Comparison of ENCODE assay signal across 19 cellular contexts in the genomic region with DNA sequence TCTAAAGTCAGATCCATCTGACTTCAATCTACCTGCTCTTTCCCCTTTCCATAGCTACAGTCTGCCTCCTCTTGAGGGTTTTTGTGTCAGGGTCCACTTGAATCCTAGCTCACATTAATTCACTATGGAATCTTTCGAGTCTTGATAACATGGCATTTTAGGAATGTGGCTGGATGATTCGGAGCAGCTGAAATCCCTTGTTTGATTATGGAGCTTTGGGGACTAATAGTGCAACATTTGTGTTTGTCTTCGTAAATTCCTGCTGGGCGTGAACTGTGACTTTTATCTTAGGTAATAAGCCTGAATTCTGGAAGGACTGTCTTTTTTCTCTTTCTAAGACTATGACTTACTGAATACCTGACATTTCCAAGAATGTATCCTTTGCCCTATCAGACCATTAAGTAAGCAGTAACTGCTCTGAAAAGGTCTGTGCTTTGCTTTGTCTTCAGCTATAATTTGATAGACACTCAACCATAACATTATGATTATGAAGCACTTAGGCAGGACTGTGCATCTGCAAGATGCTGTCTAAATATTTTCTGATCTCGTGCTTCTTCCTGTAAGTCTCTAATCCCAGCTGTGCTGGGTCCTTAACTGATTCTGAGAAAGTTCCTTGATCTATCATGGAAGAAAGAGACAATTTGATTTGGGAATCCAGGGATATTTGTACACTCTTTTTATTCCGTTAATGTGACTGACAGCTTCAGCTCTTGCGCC. TPM values are rescaled to one million over a fixed set of nuclear protein-coding genes. Genes with fewer than 3 reads are reported as not detected.
DNase-seq lines count a peak whose midpoint lies in the region; TF ChIP-seq lines count a peak whose summit lies in the region.
"Had no signal": no experiment of that assay in that cellular context is flagged by ENCODE, and none has a peak within 500 bp of the region (broad histone marks: within the 10 kb centered on the region; RNA-seq: fewer than 3 reads in every experiment).

No MANE protein-coding gene starts in this region.

- no peaks in the 10 kb centered on the region for H3K36me3 ChIP-seq in neuronal stem cell (replicated peaks in 1 of 2; ENCODE audit: control insufficient read depth in 2 of 2, insufficient read depth in 2 of 2, low read length in 2 of 2)
- H3K36me3 ChIP-seq: SJSA1 had no signal

- no peak overlapping the region for H3K4me2 ChIP-seq in neuronal stem cell (ENCODE audit: insufficient read depth, low read length, poor library complexity, severe bottlenecking)
- H3K4me2 ChIP-seq: GM23338 had no signal

- no peak overlapping the region for H3K27ac Mint-ChIP-seq in nephron progenitor cell
- H3K27ac Mint-ChIP-seq: CD8-positive, alpha-beta memory T cell; GM23338 had no signal

- no peak overlapping the region for H2BK120ac ChIP-seq in neuronal stem cell (ENCODE audit: low read depth, low read length)

- no peaks in the 10 kb centered on the region for H3K79me1 ChIP-seq in neuronal stem cell (ENCODE audit: low read depth, low read length)

- H3K4me3 ChIP-seq in fibroblast of the aortic adventitia (ENCODE audit: low read depth, low read length) (no peak overlapping the region), neuronal stem cell (ENCODE audit: low read length in 2 of 2) (no peak overlapping the region)
- H3K4me3 ChIP-seq: GM23338, SJSA1 had no signal

- no peaks in the 10 kb centered on the region for H3K36me3 Mint-ChIP-seq in nephron progenitor cell (ENCODE audit: low read depth)
- H3K36me3 Mint-ChIP-seq: CD8-positive, alpha-beta memory T cell had no signal

- H2BK12ac ChIP-seq in neuronal stem cell (ENCODE audit: low read length) = no peak overlapping the region

- H3K18ac ChIP-seq in neuronal stem cell (ENCODE audit: low read length) = no peak overlapping the region

- WGBS in neuronal stem cell (ENCODE audit: extremely low coverage in 2 of 2, insufficient read length in 2 of 2, insufficient replicate concordance in 1 of 2), 2 donors = no CpG with 5 or more reads among the region's 7 CpGs

- H3K9ac ChIP-seq in neuronal stem cell (ENCODE audit: low read depth, low read length, poor library complexity) = no peak overlapping the region

- peaks cover 9% of the 10 kb centered on the region for H3K4me1 Mint-ChIP-seq in nephron progenitor cell
- H3K4me1 Mint-ChIP-seq: CD8-positive, alpha-beta memory T cell; GM23338 had no signal

- peaks cover 5 to 11% of the 10 kb centered on the region in 2 donors for H3K4me1 ChIP-seq in neuronal stem cell (ENCODE audit: control insufficient read depth in 2 of 2, insufficient read depth in 1 of 2, low read depth in 1 of 2, low read length in 2 of 2)
- H3K4me1 ChIP-seq: SJSA1 had no signal

- no peak overlapping the region for H3K27ac ChIP-seq in neuronal stem cell (replicated peaks; ENCODE audit: low read length)
- H3K27ac ChIP-seq: SJSA1 had no signal

- H4K91ac ChIP-seq in neuronal stem cell (ENCODE audit: low read depth, low read length, poor library complexity) = no peak overlapping the region

- H3K9me3 Mint-ChIP-seq in nephron progenitor cell = peaks cover 11% of the 10 kb centered on the region
- H3K9me3 Mint-ChIP-seq: GM23338 had no signal

- no peak overlapping the region for H2AK5ac ChIP-seq in neuronal stem cell (ENCODE audit: low read depth, low read length)

- H3K27me3 ChIP-seq in neuronal stem cell (ENCODE audit: control insufficient read depth in 3 of 3, insufficient read depth in 3 of 3, low read depth in 1 of 3, low read length in 3 of 3) = no peaks in the 10 kb centered on the region
- H3K27me3 ChIP-seq: SJSA1 had no signal

- no peak overlapping the region for H3K4ac ChIP-seq in neuronal stem cell (ENCODE audit: low read length)

- H2BK5ac ChIP-seq in neuronal stem cell (ENCODE audit: low read length) = no peak overlapping the region

- no peaks in the 10 kb centered on the region for H3K9me3 ChIP-seq in neuronal stem cell (replicated peaks in 1 of 2; ENCODE audit: control insufficient read depth in 2 of 2, insufficient read depth in 1 of 2, low read depth in 1 of 2, low read length in 2 of 2)
- H3K9me3 ChIP-seq: SJSA1 had no signal

- no peak for TF ChIP-seq CTCF in fibroblast of the aortic adventitia (IDR thresholded peaks at IDR 0.05; ENCODE audit: insufficient read depth, low read length)
- TF ChIP-seq CTCF in nephron progenitor cell (IDR thresholded peaks at IDR 0.05) = no peak

- DNase-seq in EH (ENCODE audit: low read depth) (peak; percentile 24), NCI-H2227 treated with DMSO at 0.1 percent for 48 hours (lab: John Stamatoyannopoulos, UW) (peak; percentile 63), fibroblast of the aortic adventitia (ENCODE audit: low read depth) (peak; percentile 27), neuronal stem cell (ENCODE audit: low spot score) (no peak), DMS79 (lab: John Stamatoyannopoulos, UW) (no peak), nephron progenitor cell (no peak)
- no peak for DNase-seq in stimulated activated CD4-positive, alpha-beta T cell treated with anti-CD3 and anti-CD28 coated beads, Interleukin-2, amount 100 ng/mL, for 24 hours
- no peak for DNase-seq in activated CD4-positive, CD25-positive, alpha-beta regulatory T cell treated with anti-CD3 and anti-CD28 coated beads, Interleukin-2, amount 50 U/mL, for 72 hours
- DNase-seq: C1 segment of cervical spinal cord; CD8-positive, alpha-beta memory T cell; GDM1; KBM-7; NCI-H1105; NCI-H187; NCI-H2107; NCI-H446; NCI-H526 treated with DMSO at 0.1 percent for 48 hours had no signal

- H3K27me3 Mint-ChIP-seq in nephron progenitor cell (ENCODE audit: low read depth, poor library complexity) = peaks cover 2% of the 10 kb centered on the region

- H2AFZ ChIP-seq in neuronal stem cell (ENCODE audit: low read length) = peak overlapping the region; percentile 15
- H2AFZ ChIP-seq: GM23338 had no signal

- H4K8ac ChIP-seq in neuronal stem cell (ENCODE audit: low read depth, low read length) = no peak overlapping the region

- H3K23ac ChIP-seq in neuronal stem cell (ENCODE audit: low read depth, low read length, poor library complexity) = no peak overlapping the region

- H2BK15ac ChIP-seq in neuronal stem cell (ENCODE audit: low read length) = no peak overlapping the region

- H3K14ac ChIP-seq in neuronal stem cell (ENCODE audit: low read length) = no peak overlapping the region

- no peak overlapping the region for H3K4me3 Mint-ChIP-seq in nephron progenitor cell
- H3K4me3 Mint-ChIP-seq: CD8-positive, alpha-beta memory T cell; GM23338 had no signal

RNA-seq across cellular contexts. Expression of a gene that starts 19.0 kb away (rescaled TPM):
- 5.9 and 14.0 TPM in 2 replicates for total RNA-seq in fibroblast of the aortic adventitia (ENCODE audit: low replicate concordance)
- polyA plus RNA-seq in neuronal stem cell (2013, experiment 1 of 2) = 11.8 TPM
- 11.2 TPM for polyA plus RNA-seq in neuronal stem cell (2013, experiment 2 of 2)

Comparison
In these comparisons a context has a peak if more than half of its experiments do, and no peak if none do; other contexts are left out.
1. DNase-seq: peak in EH (single experiment), NCI-H2227 treated with DMSO at 0.1 percent for 48 hours (single experiment) and fibroblast of the aortic adventitia (single experiment); none in neuronal stem cell (single experiment), stimulated activated CD4-positive, alpha-beta T cell treated with anti-CD3 and anti-CD28 coated beads, Interleukin-2, amount 100 ng/mL, for 24 hours (0 of 2), DMS79 (single experiment), activated CD4-positive, CD25-positive, alpha-beta regulatory T cell treated with anti-CD3 and anti-CD28 coated beads, Interleukin-2, amount 50 U/mL, for 72 hours (single experiment) and nephron progenitor cell (single experiment).